15 cellular contexts compared by ENCODE assay signal in the genomic region with DNA sequence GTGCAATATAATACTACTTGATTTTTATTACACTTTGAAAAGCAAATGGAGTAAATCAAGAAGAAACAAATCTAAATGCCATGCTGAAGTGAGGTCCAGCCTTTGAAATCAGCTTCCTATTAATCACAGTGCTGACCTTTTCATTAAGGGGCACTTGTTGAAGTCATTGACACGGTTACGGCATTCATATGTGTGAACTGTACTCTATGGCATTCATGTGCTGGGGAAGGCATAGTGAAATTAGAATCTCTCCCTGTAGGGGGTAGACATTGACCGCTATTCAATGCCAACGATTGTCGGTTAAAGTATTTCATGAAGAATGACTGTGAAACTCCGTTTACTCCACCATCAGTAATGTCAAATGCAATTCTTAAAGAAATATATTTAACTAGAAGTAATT.
DNase-seq lines count a peak whose midpoint lies in the region; ATAC-seq and TF ChIP-seq lines count a peak whose summit lies in the region.
"Had no signal": no experiment of that assay in that cellular context is flagged by ENCODE, and none has a peak within 500 bp of the region (broad histone marks: within the 10 kb centered on the region; RNA-seq: fewer than 3 reads in every experiment).

No MANE protein-coding gene starts in this region.

- H3K4me3 ChIP-seq in HFF-Myc (replicated peaks; ENCODE audit: low read depth, low read length), result no peak overlapping the region
- H3K4me3 ChIP-seq in astrocyte of the spinal cord (ENCODE audit: low read depth, low read length), result no peak overlapping the region
- H3K4me3 ChIP-seq in heart left ventricle, result no peak overlapping the region
- H3K4me3 ChIP-seq: BLaER1, HAP-1 had no signal

- intact Hi-C loops in heart left ventricle (cut with DNase I), result no loop called here

- no peaks in the 10 kb centered on the region for H3K27me3 ChIP-seq in heart left ventricle
- H3K27me3 ChIP-seq: BLaER1 had no signal

- in situ Hi-C loops in astrocyte of the spinal cord (cut with HindIII; ENCODE audit: low sequenced_read_pairs), result no loop called here

- ATAC-seq in heart left ventricle (no peak), GM19455 (IDR thresholded peaks at IDR 0.05; ENCODE audit: unreplicated experiment) (no peak)
- ATAC-seq: naive thymus-derived CD4-positive, alpha-beta T cell had no signal

- no peak for TF ChIP-seq POLR2A in heart left ventricle (IDR thresholded peaks at IDR 0.05)

- no peaks in the 10 kb centered on the region for H3K4me1 ChIP-seq in heart left ventricle
- H3K4me1 ChIP-seq: BLaER1 had no signal

- TF ChIP-seq CTCF in AG09319 (IDR thresholded peaks at IDR 0.05; ENCODE audit: low read depth, low read length), result peak; percentile 43
- peak; percentile 24 for TF ChIP-seq CTCF in HFF-Myc (IDR thresholded peaks at IDR 0.05; ENCODE audit: low read depth, low read length, missing control alignments)
- TF ChIP-seq CTCF in astrocyte of the spinal cord (IDR thresholded peaks at IDR 0.05; ENCODE audit: low read depth, low read length), result peak; percentile 48
- TF ChIP-seq CTCF in heart left ventricle (IDR thresholded peaks at IDR 0.05), result no peak

- H3K36me3 ChIP-seq in heart left ventricle, result no peaks in the 10 kb centered on the region
- H3K36me3 ChIP-seq: BLaER1, HAP-1 had no signal

- DNase-seq in AG09319 (ENCODE audit: extremely low read depth, low read depth) (peak; percentile 24), HFF-Myc (ENCODE audit: extremely low read depth, low read depth) (no peak), astrocyte of the spinal cord (ENCODE audit: low read depth, low spot score) (peak; percentile 64), medulla oblongata (ENCODE audit: extremely low spot score) (peak; percentile 12), heart left ventricle (no peak), HT-29 (ENCODE audit: low spot score) (no peak)
- no peak for DNase-seq in stimulated activated CD4-positive, alpha-beta T cell treated with anti-CD3 and anti-CD28 coated beads, Interleukin-12 subunit alpha, Interleukin-12 subunit beta, amount 100 ng/mL, for 4 hours
- DNase-seq: activated CD4-positive, alpha-beta T cell treated with anti-CD3 and anti-CD28 coated beads for 4 hours; naive thymus-derived CD4-positive, alpha-beta T cell; NCI-H1694; SW 1271 had no signal

- no peaks in the 10 kb centered on the region for H3K9me3 ChIP-seq in heart left ventricle
- H3K9me3 ChIP-seq: BLaER1, HAP-1 had no signal

- WGBS in heart left ventricle, 4 donors, result 78 to 95% (median 85%) methylated on average over 6 of the region's 6 CpGs

- H3K27ac ChIP-seq in heart left ventricle, result no peak overlapping the region
- H3K27ac ChIP-seq: BLaER1, epithelial cell of prostate had no signal

Comparison
In these comparisons a context has a peak if more than half of its experiments do, and no peak if none do; other contexts are left out.
1. DNase-seq: peak in AG09319 (single experiment), astrocyte of the spinal cord (single experiment) and medulla oblongata (single experiment); none in HFF-Myc (single experiment), heart left ventricle (0 of 5), stimulated activated CD4-positive, alpha-beta T cell treated with anti-CD3 and anti-CD28 coated beads, Interleukin-12 subunit alpha, Interleukin-12 subunit beta, amount 100 ng/mL, for 4 hours (single experiment) and HT-29 (single experiment).
2. CTCF ChIP-seq: peak in AG09319 (single experiment), HFF-Myc (single experiment) and astrocyte of the spinal cord (single experiment); none in heart left ventricle (0 of 12).